In genomic region chr11:124763156-124763947, GRCh38 we compare ENCODE assay signal across 1 cellular context.
A peak's percentile ranks its signal among the peaks of the same experiment; 100 is the strongest.
TF ChIP-seq lines count a peak whose summit lies in the region.

No MANE protein-coding gene starts in this region.

TF ChIP-seq in H1, 55 proteins besides CTCF, POLR2A, EP300 and RAD21 (continued from another document):
- TF ChIP-seq MAFK (IDR thresholded peaks at IDR 0.05; ENCODE audit: low read depth, low read length) (no peak), RNF2 (IDR thresholded peaks at IDR 0.05; ENCODE audit: borderline replicate concordance, low read depth, low read length, missing control alignments, poor library complexity, severe bottlenecking) (no peak), TAF7 (optimal IDR thresholded peaks at IDR 0.05; ENCODE audit: borderline replicate concordance, low read depth, low read length) (peak; percentile 21), BACH1 (IDR thresholded peaks at IDR 0.05; ENCODE audit: low read length) (no peak), EZH2 (IDR thresholded peaks at IDR 0.05; ENCODE audit: low read depth, low read length, severe bottlenecking) (no peak), RBBP5 (IDR thresholded peaks at IDR 0.05; ENCODE audit: borderline replicate concordance, low read depth, low read length) (no peak), TCF12 (IDR thresholded peaks at IDR 0.05; ENCODE audit: low read depth, low read length) (0 out of 2 replicates have a peak, but pooled peaks have one; percentile 14), MAX (IDR thresholded peaks at IDR 0.05) (peak; percentile 36), SP1 (IDR thresholded peaks at IDR 0.05; ENCODE audit: low read depth, low read length) (0 out of 2 replicates have a peak, but pooled peaks have one; percentile 15), CREB1 (IDR thresholded peaks at IDR 0.05) (no peak), BCL11A (IDR thresholded peaks at IDR 0.05; ENCODE audit: low read depth in 2 of 2, low read length in 2 of 2) (no peak), ASH2L (IDR thresholded peaks at IDR 0.05; ENCODE audit: low read length) (peak; percentile 47), EGR1 (IDR thresholded peaks at IDR 0.05; ENCODE audit: borderline replicate concordance, low read depth, low read length) (0 out of 2 replicates have a peak, but pooled peaks have one; percentile 18), NRF1 (IDR thresholded peaks at IDR 0.05; ENCODE audit: low read depth, low read length) (no peak), SUZ12 (IDR thresholded peaks at IDR 0.05; ENCODE audit: low read length) (no peak), JUN (IDR thresholded peaks at IDR 0.05; ENCODE audit: low read depth, low read length) (no peak), RXRA (IDR thresholded peaks at IDR 0.05; ENCODE audit: insufficient read depth, low read depth, low read length) (no peak), YY1 (IDR thresholded peaks at IDR 0.05; ENCODE audit: low read depth, low read length) (peak; percentile 53; the same call in 1 of the 2 replicates), ATF3 (IDR thresholded peaks at IDR 0.05; ENCODE audit: insufficient read depth, low read depth, low read length) (0 out of 2 replicates have a peak, but pooled peaks have one; percentile 12), SAP30 (IDR thresholded peaks at IDR 0.05; ENCODE audit: insufficient read depth, insufficient replicate concordance, low read length) (no peak), BRCA1 (IDR thresholded peaks at IDR 0.05; ENCODE audit: low read depth, low read length) (no peak), POLR2AphosphoS5 (IDR thresholded peaks at IDR 0.05; ENCODE audit: low read depth, low read length) (0 out of 2 replicates have a peak, but pooled peaks have one; percentile 31), USF2 (IDR thresholded peaks at IDR 0.05; ENCODE audit: low read length) (no peak), SIX5 (IDR thresholded peaks at IDR 0.05; ENCODE audit: low read depth, low read length) (no peak), E2F6 (IDR thresholded peaks at IDR 0.05) (peak; percentile 41), TBP (IDR thresholded peaks at IDR 0.05; ENCODE audit: low read depth, low read length) (no peak)
